In genomic region chr14:71602524-71602923, GRCh38 we compare ENCODE assay signal across 28 cellular contexts.
"Had no signal": no experiment of that assay in that cellular context is flagged by ENCODE, and none has a peak within 500 bp of the region (broad histone marks: within the 10 kb centered on the region; RNA-seq: fewer than 3 reads in every experiment).

No MANE protein-coding gene starts in this region.

- H3K4me3 Mint-ChIP-seq: immature natural killer cell; mesothelial cell of epicardium; natural killer cell; nephron progenitor cell; neural progenitor cell; stimulated activated memory B cell treated with anti-CD40 and anti-IgM and Interleukin-4, amounts not matched to agents 10 μg/mL and 1 μg/mL and 100 μg/mL, for 72 hours; stimulated activated naive CD8-positive, alpha-beta T cell treated with anti-CD3 and anti-CD28 coated beads, Interleukin-15, amount 100 ng/mL, for 72 hours; type B pancreatic cell had no signal

- H3K4me2 ChIP-seq: neural progenitor cell, smooth muscle cell had no signal

- H3K4me1 ChIP-seq: left lung, lower lobe of right lung, right atrium auricular region, right lobe of liver, tibial nerve, uterus had no signal

- H2AFZ ChIP-seq: neural progenitor cell had no signal

- H3K4me3 ChIP-seq: left lung, lower lobe of right lung, neural progenitor cell, ovary, right atrium auricular region, right lobe of liver, smooth muscle cell, tibial nerve, uterus had no signal

- H3K27me3 Mint-ChIP-seq: naive B cell; progenitor cell of endocrine pancreas; stimulated activated memory B cell treated with anti-CD40 and anti-IgM and Interleukin-4, amounts not matched to agents 10 μg/mL and 1 μg/mL and 100 μg/mL, for 72 hours; stimulated activated naive CD8-positive, alpha-beta T cell treated with anti-CD3 and anti-CD28 coated beads, Interleukin-15, amount 100 ng/mL, for 72 hours; type B pancreatic cell had no signal

- DNase-seq: hypothalamus; immature natural killer cell; kidney; left colon; left lung; lower lobe of right lung; mesendoderm; naive B cell; natural killer cell; nephron progenitor cell; ovary; right lobe of liver; stimulated activated CD4-positive, alpha-beta T cell treated with anti-CD3 and anti-CD28 coated beads, Interleukin-1b, Interleukin-23, amount 100 ng/mL, for 48 hours; stimulated activated CD4-positive, alpha-beta T cell treated with anti-CD3 and anti-CD28 coated beads, Interleukin-2, amount 100 ng/mL, for 48 hours; stimulated activated CD4-positive, alpha-beta T cell treated with anti-CD3 and anti-CD28 coated beads, Interleukin-4, amount 100 ng/mL, for 4 hours; stimulated activated CD8-positive, alpha-beta memory T cell treated with anti-CD3 and anti-CD28 coated beads, Interleukin-4, amount 100 ng/mL, for 48 hours; stimulated activated naive CD4-positive, alpha-beta T cell treated with Interleukin-2 at 50 U/mL for 16 hours; stimulated activated naive CD8-positive, alpha-beta T cell treated with anti-CD3 and anti-CD28 coated beads, Interleukin-15, amount 100 ng/mL, for 72 hours; substantia nigra; uterus had no signal

- H3K27ac ChIP-seq: left lung, lower lobe of right lung, neural progenitor cell, ovary, right atrium auricular region, right lobe of liver, tibial nerve, uterus had no signal

- H3K4me1 Mint-ChIP-seq: nephron progenitor cell, neural progenitor cell had no signal

- H3K27me3 ChIP-seq: left lung, neural progenitor cell, ovary, right atrium auricular region, right lobe of liver, tibial nerve, uterus had no signal

- H3K36me3 ChIP-seq: left lung, lower lobe of right lung, neural progenitor cell, ovary, right atrium auricular region, right lobe of liver, uterus had no signal

- H3K9ac ChIP-seq: neural progenitor cell had no signal

- ATAC-seq: left colon; left lung; lower lobe of right lung; natural killer cell; right lobe of liver; stimulated activated memory B cell treated with anti-CD40 and anti-IgM and Interleukin-4, amounts not matched to agents 10 μg/mL and 1 μg/mL and 100 μg/mL, for 72 hours; stimulated activated naive CD8-positive, alpha-beta T cell treated with anti-CD3 and anti-CD28 coated beads, Interleukin-15, amount 100 ng/mL, for 72 hours had no signal

- H3K9me3 ChIP-seq: ovary had no signal

- H3K27ac Mint-ChIP-seq: immature natural killer cell; mesothelial cell of epicardium; natural killer cell; nephron progenitor cell; neural progenitor cell; progenitor cell of endocrine pancreas; stimulated activated memory B cell treated with anti-CD40 and anti-IgM and Interleukin-4, amounts not matched to agents 10 μg/mL and 1 μg/mL and 100 μg/mL, for 72 hours; stimulated activated naive CD8-positive, alpha-beta T cell treated with anti-CD3 and anti-CD28 coated beads, Interleukin-15, amount 100 ng/mL, for 72 hours; type B pancreatic cell had no signal
